ENCODE assay signal across 9 cellular contexts in genomic region chr5:114223866-114224265, GRCh38.
DNase-seq lines count a peak whose midpoint lies in the region; ATAC-seq and TF ChIP-seq lines count a peak whose summit lies in the region.
"Had no signal": no experiment of that assay in that cellular context is flagged by ENCODE, and none has a peak within 500 bp of the region (broad histone marks: within the 10 kb centered on the region; RNA-seq: fewer than 3 reads in every experiment).

No MANE protein-coding gene starts in this region.

- no peak for ATAC-seq in activated CD8-positive, alpha-beta T cell treated with anti-CD3 and anti-CD28 coated beads for 36 hours
- no peak for ATAC-seq in activated CD8-positive, alpha-beta T cell treated with anti-CD3 and anti-CD28 coated beads, Interleukin-2, amount 10 ng/mL, durations not matched to agents 7 days and 5 days
- ATAC-seq in HG03342 (IDR thresholded peaks at IDR 0.05; ENCODE audit: unreplicated experiment), result peak; percentile 89
- ATAC-seq in stimulated activated naive B cell treated with anti-CD40 and anti-IgM and Interleukin-4, amounts not matched to agents 10 μg/mL and 1 μg/mL and 100 μg/mL, for 72 hours (replicated peaks), result no peak

- no peak for DNase-seq in activated CD8-positive, alpha-beta T cell treated with anti-CD3 and anti-CD28 coated beads for 36 hours
- DNase-seq in activated CD8-positive, alpha-beta T cell treated with anti-CD3 and anti-CD28 coated beads, Interleukin-2, amount 10 ng/mL, durations not matched to agents 7 days and 5 days, result no peak
- peak; percentile 8 for DNase-seq in astrocyte of the hippocampus (ENCODE audit: low read depth, low spot score)
- no peak for DNase-seq in type B pancreatic cell (ENCODE audit: extremely low spot score, unreplicated experiment)
- no peak for DNase-seq in activated CD4-positive, CD25-positive, alpha-beta regulatory T cell (lab: John Stamatoyannopoulos, UW)
- no peak for DNase-seq in activated CD4-positive, alpha-beta T cell treated with anti-CD3 and anti-CD28 coated beads, Interleukin-2, amount 10 ng/mL, durations not matched to agents 7 days and 5 days
- DNase-seq in stimulated activated naive B cell treated with anti-CD40 and anti-IgM and Interleukin-4, amounts not matched to agents 10 μg/mL and 1 μg/mL and 100 μg/mL, for 72 hours, result no peak
- DNase-seq: naive B cell had no signal

- CTCF ChIA-PET in activated CD8-positive, alpha-beta T cell treated with anti-CD3 and anti-CD28 coated beads for 36 hours (lab: Charles Lee), result interaction anchor here (1.4 kb wide), 1 partner anchor 10 kb away, joined by 3 read pairs; no protein-coding TSS in a partner anchor
- CTCF ChIA-PET in activated CD8-positive, alpha-beta T cell treated with anti-CD3 and anti-CD28 coated beads, Interleukin-2, amount 10 ng/mL, durations not matched to agents 7 days and 5 days (lab: Charles Lee), result no interaction called here
- CTCF ChIA-PET in activated CD4-positive, alpha-beta T cell treated with anti-CD3 and anti-CD28 coated beads, Interleukin-2, amount 10 ng/mL, durations not matched to agents 7 days and 5 days (lab: Charles Lee), result no interaction called here

- intact Hi-C loops in activated CD8-positive, alpha-beta T cell treated with anti-CD3 and anti-CD28 coated beads for 36 hours (cut with micrococcal nuclease), result no loop called here

- H3K27me3 Mint-ChIP-seq in activated CD8-positive, alpha-beta T cell treated with anti-CD3 and anti-CD28 coated beads for 36 hours, result no peaks in the 10 kb centered on the region
- H3K27me3 Mint-ChIP-seq in activated CD8-positive, alpha-beta T cell treated with anti-CD3 and anti-CD28 coated beads, Interleukin-2, amount 10 ng/mL, durations not matched to agents 7 days and 5 days (ENCODE audit: low read depth), result no peaks in the 10 kb centered on the region
- no peaks in the 10 kb centered on the region for H3K27me3 Mint-ChIP-seq in type B pancreatic cell
- no peaks in the 10 kb centered on the region for H3K27me3 Mint-ChIP-seq in activated CD4-positive, alpha-beta T cell treated with anti-CD3 and anti-CD28 coated beads, Interleukin-2, amount 10 ng/mL, durations not matched to agents 7 days and 5 days
- H3K27me3 Mint-ChIP-seq in stimulated activated naive B cell treated with anti-CD40 and anti-IgM and Interleukin-4, amounts not matched to agents 10 μg/mL and 1 μg/mL and 100 μg/mL, for 72 hours, result no peaks in the 10 kb centered on the region
- H3K27me3 Mint-ChIP-seq: naive B cell had no signal

- peaks cover 9% of the 10 kb centered on the region for H3K9me3 Mint-ChIP-seq in activated CD8-positive, alpha-beta T cell treated with anti-CD3 and anti-CD28 coated beads for 36 hours
- H3K9me3 Mint-ChIP-seq in activated CD8-positive, alpha-beta T cell treated with anti-CD3 and anti-CD28 coated beads, Interleukin-2, amount 10 ng/mL, durations not matched to agents 7 days and 5 days (ENCODE audit: insufficient read depth), result no peaks in the 10 kb centered on the region
- H3K9me3 Mint-ChIP-seq in type B pancreatic cell, result peaks cover 5% of the 10 kb centered on the region
- no peaks in the 10 kb centered on the region for H3K9me3 Mint-ChIP-seq in activated CD4-positive, alpha-beta T cell treated with anti-CD3 and anti-CD28 coated beads, Interleukin-2, amount 10 ng/mL, durations not matched to agents 7 days and 5 days
- peaks cover 6 to 11% of the 10 kb centered on the region in 2 donors for H3K9me3 Mint-ChIP-seq in stimulated activated naive B cell treated with anti-CD40 and anti-IgM and Interleukin-4, amounts not matched to agents 10 μg/mL and 1 μg/mL and 100 μg/mL, for 72 hours

- H3K4me1 Mint-ChIP-seq in activated CD8-positive, alpha-beta T cell treated with anti-CD3 and anti-CD28 coated beads for 36 hours (ENCODE audit: low read depth), result no peaks in the 10 kb centered on the region
- no peaks in the 10 kb centered on the region for H3K4me1 Mint-ChIP-seq in activated CD8-positive, alpha-beta T cell treated with anti-CD3 and anti-CD28 coated beads, Interleukin-2, amount 10 ng/mL, durations not matched to agents 7 days and 5 days (ENCODE audit: low read depth)
- H3K4me1 Mint-ChIP-seq in type B pancreatic cell (ENCODE audit: unreplicated experiment), result no peaks in the 10 kb centered on the region
- no peaks in the 10 kb centered on the region for H3K4me1 Mint-ChIP-seq in activated CD4-positive, alpha-beta T cell treated with anti-CD3 and anti-CD28 coated beads, Interleukin-2, amount 10 ng/mL, durations not matched to agents 7 days and 5 days
- H3K4me1 Mint-ChIP-seq in stimulated activated naive B cell treated with anti-CD40 and anti-IgM and Interleukin-4, amounts not matched to agents 10 μg/mL and 1 μg/mL and 100 μg/mL, for 72 hours, result no peaks in the 10 kb centered on the region

- H3K36me3 Mint-ChIP-seq in activated CD8-positive, alpha-beta T cell treated with anti-CD3 and anti-CD28 coated beads for 36 hours (ENCODE audit: low read depth), result no peaks in the 10 kb centered on the region
- no peaks in the 10 kb centered on the region for H3K36me3 Mint-ChIP-seq in activated CD8-positive, alpha-beta T cell treated with anti-CD3 and anti-CD28 coated beads, Interleukin-2, amount 10 ng/mL, durations not matched to agents 7 days and 5 days (ENCODE audit: low read depth)
- H3K36me3 Mint-ChIP-seq in type B pancreatic cell, result no peaks in the 10 kb centered on the region
- no peaks in the 10 kb centered on the region for H3K36me3 Mint-ChIP-seq in activated CD4-positive, alpha-beta T cell treated with anti-CD3 and anti-CD28 coated beads, Interleukin-2, amount 10 ng/mL, durations not matched to agents 7 days and 5 days (ENCODE audit: low read depth)
- H3K36me3 Mint-ChIP-seq in stimulated activated naive B cell treated with anti-CD40 and anti-IgM and Interleukin-4, amounts not matched to agents 10 μg/mL and 1 μg/mL and 100 μg/mL, for 72 hours, result no peaks in the 10 kb centered on the region
- H3K36me3 Mint-ChIP-seq: naive B cell had no signal

- POLR2A ChIA-PET in activated CD8-positive, alpha-beta T cell treated with anti-CD3 and anti-CD28 coated beads for 36 hours (lab: Charles Lee), result no interaction called here
- POLR2A ChIA-PET in activated CD8-positive, alpha-beta T cell treated with anti-CD3 and anti-CD28 coated beads, Interleukin-2, amount 10 ng/mL, durations not matched to agents 7 days and 5 days (lab: Charles Lee), result no interaction called here
- POLR2A ChIA-PET in activated CD4-positive, alpha-beta T cell treated with anti-CD3 and anti-CD28 coated beads, Interleukin-2, amount 10 ng/mL, durations not matched to agents 7 days and 5 days (lab: Charles Lee), result no interaction called here

- no peak overlapping the region for H3K4me3 Mint-ChIP-seq in activated CD8-positive, alpha-beta T cell treated with anti-CD3 and anti-CD28 coated beads for 36 hours
- H3K4me3 Mint-ChIP-seq in activated CD8-positive, alpha-beta T cell treated with anti-CD3 and anti-CD28 coated beads, Interleukin-2, amount 10 ng/mL, durations not matched to agents 7 days and 5 days, result no peak overlapping the region
- no peak overlapping the region for H3K4me3 Mint-ChIP-seq in type B pancreatic cell
- no peak overlapping the region for H3K4me3 Mint-ChIP-seq in activated CD4-positive, alpha-beta T cell treated with anti-CD3 and anti-CD28 coated beads, Interleukin-2, amount 10 ng/mL, durations not matched to agents 7 days and 5 days
- H3K4me3 Mint-ChIP-seq in stimulated activated naive B cell treated with anti-CD40 and anti-IgM and Interleukin-4, amounts not matched to agents 10 μg/mL and 1 μg/mL and 100 μg/mL, for 72 hours, result no peak overlapping the region
- H3K4me3 Mint-ChIP-seq: naive B cell had no signal

- TF ChIP-seq CTCF in activated CD8-positive, alpha-beta T cell treated with anti-CD3 and anti-CD28 coated beads for 36 hours (IDR thresholded peaks at IDR 0.05), result peak; percentile 21
- peak; percentile 60 for TF ChIP-seq CTCF in type B pancreatic cell (conservative IDR thresholded peaks at IDR 0.05)

- no peak overlapping the region for H3K27ac Mint-ChIP-seq in activated CD8-positive, alpha-beta T cell treated with anti-CD3 and anti-CD28 coated beads for 36 hours
- H3K27ac Mint-ChIP-seq in activated CD8-positive, alpha-beta T cell treated with anti-CD3 and anti-CD28 coated beads, Interleukin-2, amount 10 ng/mL, durations not matched to agents 7 days and 5 days, result no peak overlapping the region
- no peak overlapping the region for H3K27ac Mint-ChIP-seq in type B pancreatic cell
- no peak overlapping the region for H3K27ac Mint-ChIP-seq in activated CD4-positive, alpha-beta T cell treated with anti-CD3 and anti-CD28 coated beads, Interleukin-2, amount 10 ng/mL, durations not matched to agents 7 days and 5 days
- H3K27ac Mint-ChIP-seq in stimulated activated naive B cell treated with anti-CD40 and anti-IgM and Interleukin-4, amounts not matched to agents 10 μg/mL and 1 μg/mL and 100 μg/mL, for 72 hours, result no peak overlapping the region
- H3K27ac Mint-ChIP-seq: naive B cell had no signal
